In the genomic region with DNA sequence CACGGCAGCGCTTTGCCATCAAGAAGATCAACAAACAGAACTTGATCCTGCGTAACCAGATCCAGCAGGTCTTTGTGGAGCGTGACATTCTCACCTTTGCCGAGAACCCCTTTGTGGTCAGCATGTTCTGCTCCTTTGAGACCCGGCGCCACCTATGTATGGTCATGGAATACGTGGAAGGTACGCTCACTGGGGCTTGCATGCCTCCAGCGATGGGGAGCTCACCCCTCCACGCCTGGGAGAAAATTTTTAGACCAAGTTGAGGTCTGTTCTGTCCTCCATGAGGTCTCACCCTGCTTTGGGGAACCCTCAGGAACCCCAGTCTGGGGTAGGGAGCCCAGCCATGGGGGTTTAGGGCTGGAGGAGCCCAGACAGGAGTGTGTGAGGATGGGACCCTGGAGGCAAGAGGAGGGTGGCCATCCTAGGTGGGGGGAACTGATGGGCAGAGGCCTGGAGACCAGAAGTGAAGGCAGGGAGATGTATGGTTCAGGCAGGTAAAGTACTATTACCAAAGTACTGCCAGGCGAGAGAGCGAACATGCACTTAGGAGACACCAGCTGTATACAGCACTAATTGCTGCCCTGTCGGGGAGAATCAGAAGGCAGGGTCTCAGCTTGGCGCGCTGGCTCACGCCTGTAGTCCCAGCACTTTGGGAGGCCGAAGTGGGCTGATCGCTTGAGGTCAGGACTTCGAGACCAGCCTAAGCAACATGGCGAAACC, we compare ENCODE assay signal across 1 cellular context.
TF ChIP-seq lines count a peak whose summit lies in the region.

No MANE protein-coding gene starts in this region.

TF ChIP-seq in H1, 55 proteins besides CTCF, POLR2A, EP300 and RAD21:
- peak in 1 of 2 experiments; percentile 75; a peak in 1 of 4 replicates for TF ChIP-seq HDAC2 (IDR thresholded peaks at IDR 0.05; ENCODE audit: borderline replicate concordance in 1 of 2, low read depth in 2 of 2, low read length in 2 of 2)
- TF ChIP-seq GABPA (IDR thresholded peaks at IDR 0.05; ENCODE audit: borderline replicate concordance, insufficient read depth, low read length), result no peak
- no peak for TF ChIP-seq JUN (IDR thresholded peaks at IDR 0.05; ENCODE audit: low read depth, low read length)
- peak; percentile 89 for TF ChIP-seq KDM1A (IDR thresholded peaks at IDR 0.05; ENCODE audit: borderline replicate concordance, low read length)
